ENCODE assay signal across 36 cellular contexts in genomic region chr1:47367651-47368050, GRCh38. TPM values are rescaled to one million over a fixed set of nuclear protein-coding genes. Genes with fewer than 3 reads are reported as not detected.
"Had no signal": no experiment of that assay in that cellular context is flagged by ENCODE, and none has a peak within 500 bp of the region (broad histone marks: within the 10 kb centered on the region; RNA-seq: fewer than 3 reads in every experiment).

No MANE protein-coding gene starts in this region.

- H3K9me3 ChIP-seq: adrenal gland had no signal

- H3K4me1 Mint-ChIP-seq: activated B cell treated with CpG ODN at 0.5 μM for 24 hours; activated CD8-positive, alpha-beta memory T cell treated with anti-CD3 and anti-CD28 coated beads, Interleukin-2, amount 10 ng/mL, durations not matched to agents 7 days and 5 days; brain had no signal

- H3K27me3 Mint-ChIP-seq: activated B cell treated with CpG ODN at 0.5 μM for 24 hours; activated CD4-positive, alpha-beta memory T cell treated with anti-CD3 and anti-CD28 coated beads, Interleukin-2, amount 10 ng/mL, durations not matched to agents 7 days and 5 days; activated CD4-positive, alpha-beta T cell treated with anti-CD3 and anti-CD28 coated beads, Interleukin-2, amount 10 ng/mL, durations not matched to agents 7 days and 5 days; activated CD8-positive, alpha-beta memory T cell treated with anti-CD3 and anti-CD28 coated beads, Interleukin-2, amount 10 ng/mL, durations not matched to agents 7 days and 5 days; activated naive CD4-positive, alpha-beta T cell treated with anti-CD3 and anti-CD28 coated beads, Interleukin-2, amount 10 ng/mL, durations not matched to agents 7 days and 5 days; activated naive CD4-positive, alpha-beta T cell treated with anti-CD3 and anti-CD28 coated beads, Interleukin-2, amount 50 U/mL, for 24 hours; activated naive CD8-positive, alpha-beta T cell; activated naive CD8-positive, alpha-beta T cell treated with anti-CD3 and anti-CD28 coated beads, Interleukin-2, amount 10 ng/mL, durations not matched to agents 7 days and 5 days; activated naive CD8-positive, alpha-beta T cell treated with anti-CD3 and anti-CD28 coated beads, Interleukin-2, amount 50 U/mL, for 24 hours; activated T-cell treated with anti-CD3 and anti-CD28 coated beads, Interleukin-2, amount 50 U/mL, for 24 hours; brain; central memory CD8-positive, alpha-beta T cell had no signal

- H3K4me1 ChIP-seq: adrenal gland had no signal

- H3K9me3 Mint-ChIP-seq: activated B cell treated with CpG ODN at 0.5 μM for 24 hours; activated CD4-positive, alpha-beta memory T cell treated with anti-CD3 and anti-CD28 coated beads, Interleukin-2, amount 10 ng/mL, durations not matched to agents 7 days and 5 days; activated CD4-positive, alpha-beta T cell treated with anti-CD3 and anti-CD28 coated beads, Interleukin-2, amount 10 ng/mL, durations not matched to agents 7 days and 5 days; activated naive CD4-positive, alpha-beta T cell treated with anti-CD3 and anti-CD28 coated beads, Interleukin-2, amount 10 ng/mL, durations not matched to agents 7 days and 5 days; activated naive CD4-positive, alpha-beta T cell treated with anti-CD3 and anti-CD28 coated beads, Interleukin-2, amount 50 U/mL, for 24 hours; activated naive CD8-positive, alpha-beta T cell treated with anti-CD3 and anti-CD28 coated beads, Interleukin-2, amount 10 ng/mL, durations not matched to agents 7 days and 5 days; activated naive CD8-positive, alpha-beta T cell treated with anti-CD3 and anti-CD28 coated beads, Interleukin-2, amount 50 U/mL, for 24 hours; activated T-cell treated with anti-CD3 and anti-CD28 coated beads, Interleukin-2, amount 50 U/mL, for 24 hours; activated T-helper 2 cell treated with anti-CD3 and anti-CD28 coated beads, Interferon-gamma antibody, Interleukin-2, Interleukin-4, amounts not matched to agents 10 μg/mL and 5 μg/mL and 100 μg/mL, durations not matched to agents 14 hours and 24 hours and 36 hours; brain; central memory CD8-positive, alpha-beta T cell; T-helper 1 cell treated with Interleukin-12 subunit alpha and Interleukin-12 subunit beta and Interleukin-4 antibody, amounts not matched to agents 30 μg/mL and 1 μg/mL, for 36 hours; T-helper 2 cell treated with Interferon-gamma antibody and Interleukin-4, amounts not matched to agents 5 μg/mL and 100 μg/mL, for 36 hours had no signal

- DNase-seq: activated B cell treated with CpG ODN at 0.5 μM for 24 hours; activated CD4-positive, alpha-beta memory T cell treated with anti-CD3 and anti-CD28 coated beads, Interleukin-2, amount 10 ng/mL, durations not matched to agents 7 days and 5 days; activated CD4-positive, alpha-beta T cell treated with anti-CD3 and anti-CD28 coated beads for 48 hours; activated CD4-positive, alpha-beta T cell treated with anti-CD3 and anti-CD28 coated beads, Interleukin-2, amount 10 ng/mL, durations not matched to agents 7 days and 5 days; activated CD4-positive, alpha-beta T cell treated with anti-CD3 and anti-CD28 coated beads, Interleukin-2, amount 50 U/mL, for 48 hours; activated CD4-positive, CD25-positive, alpha-beta regulatory T cell treated with anti-CD3 and anti-CD28 coated beads, Interleukin-2, amount 50 U/mL, for 72 hours; activated CD8-positive, alpha-beta memory T cell treated with anti-CD3 and anti-CD28 coated beads for 24 hours; activated CD8-positive, alpha-beta memory T cell treated with anti-CD3 and anti-CD28 coated beads, Interleukin-2, amount 10 ng/mL, durations not matched to agents 7 days and 5 days; activated CD8-positive, alpha-beta memory T cell treated with anti-CD3 and anti-CD28 coated beads, Interleukin-2, amount 50 U/mL, for 48 hours; activated CD8-positive, alpha-beta T cell treated with anti-CD3 and anti-CD28 coated beads, Interleukin-2, amount 10 ng/mL, durations not matched to agents 7 days and 5 days; activated effector memory CD4-positive, alpha-beta T cell treated with Interleukin-2 at 50 U/mL for 16 hours; activated gamma-delta T cell; activated naive CD4-positive, alpha-beta T cell treated with anti-CD3 and anti-CD28 coated beads, Interleukin-2, amount 10 ng/mL, durations not matched to agents 7 days and 5 days; activated naive CD4-positive, alpha-beta T cell treated with Interleukin-2 at 50 U/mL for 16 hours; activated naive CD8-positive, alpha-beta T cell treated with anti-CD3 and anti-CD28 coated beads, Interleukin-2, amount 10 ng/mL, durations not matched to agents 7 days and 5 days; activated naive CD8-positive, alpha-beta T cell treated with anti-CD3 and anti-CD28 coated beads, Interleukin-2, amount 50 U/mL, for 24 hours; activated T-cell treated with anti-CD3 and anti-CD28 coated beads, Interleukin-2, amount 50 U/mL, for 24 hours; activated T-cell treated with anti-CD3 and anti-CD28 coated beads, Interleukin-2, amount 50 U/mL, for 48 hours; adrenal gland; amniotic stem cell; aorta; caudate nucleus; cerebellar nuclear complex; T-helper 1 cell; T-helper 2 cell; T-helper 9 cell had no signal

- H3K4me3 Mint-ChIP-seq: activated B cell treated with CpG ODN at 0.5 μM for 24 hours; activated CD4-positive, alpha-beta memory T cell treated with anti-CD3 and anti-CD28 coated beads, Interleukin-2, amount 10 ng/mL, durations not matched to agents 7 days and 5 days; activated CD4-positive, alpha-beta T cell treated with anti-CD3 and anti-CD28 coated beads, Interleukin-2, amount 10 ng/mL, durations not matched to agents 7 days and 5 days; activated CD8-positive, alpha-beta memory T cell treated with anti-CD3 and anti-CD28 coated beads, Interleukin-2, amount 10 ng/mL, durations not matched to agents 7 days and 5 days; activated CD8-positive, alpha-beta T cell treated with anti-CD3 and anti-CD28 coated beads, Interleukin-2, amount 10 ng/mL, durations not matched to agents 7 days and 5 days; activated naive CD4-positive, alpha-beta T cell treated with anti-CD3 and anti-CD28 coated beads, Interleukin-2, amount 10 ng/mL, durations not matched to agents 7 days and 5 days; activated naive CD4-positive, alpha-beta T cell treated with anti-CD3 and anti-CD28 coated beads, Interleukin-2, amount 50 U/mL, for 24 hours; activated naive CD8-positive, alpha-beta T cell; activated naive CD8-positive, alpha-beta T cell treated with anti-CD3 and anti-CD28 coated beads, Interleukin-2, amount 10 ng/mL, durations not matched to agents 7 days and 5 days; activated naive CD8-positive, alpha-beta T cell treated with anti-CD3 and anti-CD28 coated beads, Interleukin-2, amount 50 U/mL, for 24 hours; activated T-cell treated with anti-CD3 and anti-CD28 coated beads, Interleukin-2, amount 50 U/mL, for 24 hours; brain; central memory CD8-positive, alpha-beta T cell; T-helper 1 cell treated with Interleukin-12 subunit alpha and Interleukin-12 subunit beta and Interleukin-4 antibody, amounts not matched to agents 30 μg/mL and 1 μg/mL, for 36 hours; T-helper 2 cell treated with Interferon-gamma antibody and Interleukin-4, amounts not matched to agents 5 μg/mL and 100 μg/mL, for 36 hours had no signal

- H3K27ac Mint-ChIP-seq: activated B cell treated with CpG ODN at 0.5 μM for 24 hours; activated CD4-positive, alpha-beta memory T cell treated with anti-CD3 and anti-CD28 coated beads, Interleukin-2, amount 10 ng/mL, durations not matched to agents 7 days and 5 days; activated CD4-positive, alpha-beta T cell treated with anti-CD3 and anti-CD28 coated beads, Interleukin-2, amount 10 ng/mL, durations not matched to agents 7 days and 5 days; activated CD8-positive, alpha-beta memory T cell treated with anti-CD3 and anti-CD28 coated beads, Interleukin-2, amount 10 ng/mL, durations not matched to agents 7 days and 5 days; activated CD8-positive, alpha-beta T cell treated with anti-CD3 and anti-CD28 coated beads, Interleukin-2, amount 10 ng/mL, durations not matched to agents 7 days and 5 days; activated naive CD4-positive, alpha-beta T cell treated with anti-CD3 and anti-CD28 coated beads, Interleukin-2, amount 10 ng/mL, durations not matched to agents 7 days and 5 days; activated naive CD4-positive, alpha-beta T cell treated with anti-CD3 and anti-CD28 coated beads, Interleukin-2, amount 50 U/mL, for 24 hours; activated naive CD8-positive, alpha-beta T cell; activated naive CD8-positive, alpha-beta T cell treated with anti-CD3 and anti-CD28 coated beads, Interleukin-2, amount 10 ng/mL, durations not matched to agents 7 days and 5 days; activated naive CD8-positive, alpha-beta T cell treated with anti-CD3 and anti-CD28 coated beads, Interleukin-2, amount 50 U/mL, for 24 hours; activated T-helper 2 cell treated with anti-CD3 and anti-CD28 coated beads, Interferon-gamma antibody, Interleukin-2, Interleukin-4, amounts not matched to agents 10 μg/mL and 5 μg/mL and 100 μg/mL, durations not matched to agents 14 hours and 24 hours and 36 hours; brain; T-helper 1 cell treated with Interleukin-12 subunit alpha and Interleukin-12 subunit beta and Interleukin-4 antibody, amounts not matched to agents 30 μg/mL and 1 μg/mL, for 36 hours; T-helper 2 cell treated with Interferon-gamma antibody and Interleukin-4, amounts not matched to agents 5 μg/mL and 100 μg/mL, for 36 hours had no signal

- H3K27ac ChIP-seq: adrenal gland, cardiac muscle cell, VCaP had no signal

- H3K27me3 ChIP-seq: adrenal gland, cardiac muscle cell had no signal

- H3K4me3 ChIP-seq: adrenal gland, cardiac muscle cell had no signal

- ATAC-seq: activated CD8-positive, alpha-beta memory T cell treated with anti-CD3 and anti-CD28 coated beads, Interleukin-2, amount 10 ng/mL, durations not matched to agents 7 days and 5 days; activated CD8-positive, alpha-beta T cell treated with anti-CD3 and anti-CD28 coated beads, Interleukin-2, amount 10 ng/mL, durations not matched to agents 7 days and 5 days; activated naive CD8-positive, alpha-beta T cell treated with anti-CD3 and anti-CD28 coated beads, Interleukin-2, amount 50 U/mL, for 24 hours had no signal

RNA-seq across cellular contexts. Expression of gene FOXE3, which starts 48.4 kb away (rescaled TPM):
- total RNA-seq: activated B cell treated with CpG ODN at 0.5 μM for 24 hours; activated CD4-positive, alpha-beta memory T cell treated with anti-CD3 and anti-CD28 coated beads, Interleukin-2, amount 10 ng/mL, durations not matched to agents 7 days and 5 days; activated CD4-positive, alpha-beta T cell treated with anti-CD3 and anti-CD28 coated beads, Interleukin-2, amount 10 ng/mL, durations not matched to agents 7 days and 5 days; activated CD8-positive, alpha-beta memory T cell treated with anti-CD3 and anti-CD28 coated beads, Interleukin-2, amount 10 ng/mL, durations not matched to agents 7 days and 5 days; activated CD8-positive, alpha-beta T cell treated with anti-CD3 and anti-CD28 coated beads, Interleukin-2, amount 10 ng/mL, durations not matched to agents 7 days and 5 days; activated naive CD8-positive, alpha-beta T cell treated with anti-CD3 and anti-CD28 coated beads, Interleukin-2, amount 10 ng/mL, durations not matched to agents 7 days and 5 days; activated T-helper 2 cell treated with anti-CD3 and anti-CD28 coated beads, Interferon-gamma antibody, Interleukin-2, Interleukin-4, amounts not matched to agents 10 μg/mL and 5 μg/mL and 100 μg/mL, durations not matched to agents 14 hours and 24 hours and 36 hours; adrenal gland; aorta; bronchial epithelial cell; cardiac muscle cell had no signal
- polyA plus RNA-seq: aorta, cardiac muscle cell had no signal
